In genomic region chr14:92794547-92794941, GRCh38 we compare ENCODE assay signal across 8 cellular contexts. TPM values are rescaled to one million over a fixed set of nuclear protein-coding genes. Genes with fewer than 3 reads are reported as not detected.
DNase-seq lines count a peak whose midpoint lies in the region; ATAC-seq and TF ChIP-seq lines count a peak whose summit lies in the region.

No MANE protein-coding gene starts in this region.

- peaks cover 6% of the 10 kb centered on the region for H3K36me3 ChIP-seq in Panc1 (ENCODE audit: control insufficient read depth, insufficient read depth, low read length)

- peak overlapping the region; percentile 98 for H3K4me3 Mint-ChIP-seq in activated CD4-positive, alpha-beta T cell treated with anti-CD3 and anti-CD28 coated beads, Interleukin-2, amount 10 ng/mL, durations not matched to agents 24 days and 14 days

- in situ Hi-C loops in Panc1 (cut with HindIII; ENCODE audit: low pct_unique_long_range_greater_than_20kb, low sequenced_read_pairs), result no loop called here

- peak overlapping the region; percentile 78 to 96 for H3K4me3 ChIP-seq in Panc1 (ENCODE audit: low read depth in 2 of 2, low read length in 2 of 2)
- H3K4me3 ChIP-seq in dorsolateral prefrontal cortex, result peak overlapping the region; percentile 77 to 100 (median 94)
- peak overlapping the region; percentile 90 for H3K4me3 ChIP-seq in mononuclear cell (ENCODE audit: low read length)

- H3K9me3 ChIP-seq in Panc1 (ENCODE audit: control insufficient read depth, insufficient read depth, low read depth, low read length), result no peaks in the 10 kb centered on the region
- H3K9me3 ChIP-seq in mononuclear cell (ENCODE audit: low read depth, low read length), result peaks cover 10% of the 10 kb centered on the region

- peaks cover 16% of the 10 kb centered on the region for H3K9me3 Mint-ChIP-seq in activated CD4-positive, alpha-beta T cell treated with anti-CD3 and anti-CD28 coated beads, Interleukin-2, amount 10 ng/mL, durations not matched to agents 24 days and 14 days

- CTCF ChIA-PET in Panc1 (lab: Charles Lee), result no interaction called here

- peaks cover 20% of the 10 kb centered on the region for H3K4me1 Mint-ChIP-seq in activated CD4-positive, alpha-beta T cell treated with anti-CD3 and anti-CD28 coated beads, Interleukin-2, amount 10 ng/mL, durations not matched to agents 24 days and 14 days

- no TSS peak for BruUV-seq in Panc1 (replicated peaks; lab: Mats Ljungman, UMichigan)

- TF ChIP-seq CTCF in Panc1 (IDR thresholded peaks at IDR 0.05), result no peak
- TF ChIP-seq CTCF in dorsolateral prefrontal cortex (IDR thresholded peaks at IDR 0.05 in 54 of 56, conservative IDR thresholded peaks at IDR 0.05 in 2 of 56; ENCODE audit: low read depth in 1 of 56, partially characterized antibody in 56 of 56), result no peak

- DNase-seq in activated CD4-positive, alpha-beta T cell treated with anti-CD3 and anti-CD28 coated beads, Interleukin-2, amount 10 ng/mL, durations not matched to agents 24 days and 14 days, result peak; percentile 65
- no peak for DNase-seq in activated CD4-positive, alpha-beta T cell treated with anti-CD3 and anti-CD28 coated beads, Interleukin-2, amount 50 U/mL, for 1 hour
- DNase-seq in Panc1 (ENCODE audit: low read depth, low spot score) (no peak), dorsolateral prefrontal cortex (no peak), NCI-H345 (lab: John Stamatoyannopoulos, UW) (no peak)

- H3K4me1 ChIP-seq in Panc1 (ENCODE audit: control insufficient read depth, insufficient read depth, low read length) (peaks cover 6% of the 10 kb centered on the region), mononuclear cell (ENCODE audit: insufficient read depth, low read length) (peaks cover 24% of the 10 kb centered on the region)

- no peaks in the 10 kb centered on the region for H3K27me3 ChIP-seq in Panc1 (ENCODE audit: control insufficient read depth, insufficient read depth, low read length)
- H3K27me3 ChIP-seq in dorsolateral prefrontal cortex, result no peaks in the 10 kb centered on the region
- no peaks in the 10 kb centered on the region for H3K27me3 ChIP-seq in mononuclear cell (ENCODE audit: insufficient read depth, low read length)

- ATAC-seq in Panc1, result no peak
- ATAC-seq in GM19395 (IDR thresholded peaks at IDR 0.05; ENCODE audit: unreplicated experiment), result no peak
- no peak for ATAC-seq in HG03097 (IDR thresholded peaks at IDR 0.05; ENCODE audit: low FRiP score, unreplicated experiment)

- H3K27ac Mint-ChIP-seq in activated CD4-positive, alpha-beta T cell treated with anti-CD3 and anti-CD28 coated beads, Interleukin-2, amount 10 ng/mL, durations not matched to agents 24 days and 14 days, result peak overlapping the region; percentile 92

- H3K27ac ChIP-seq in Panc1 (ENCODE audit: low read length), result peak overlapping the region; percentile 82
- peak overlapping the region in 57 of 59 donors; percentile 29 to 94 (median 83) for H3K27ac ChIP-seq in dorsolateral prefrontal cortex

- H3K36me3 Mint-ChIP-seq in activated CD4-positive, alpha-beta T cell treated with anti-CD3 and anti-CD28 coated beads, Interleukin-2, amount 10 ng/mL, durations not matched to agents 24 days and 14 days (ENCODE audit: low read depth), result peaks cover 23% of the 10 kb centered on the region

- peaks cover 6% of the 10 kb centered on the region for H3K27me3 Mint-ChIP-seq in activated CD4-positive, alpha-beta T cell treated with anti-CD3 and anti-CD28 coated beads, Interleukin-2, amount 10 ng/mL, durations not matched to agents 24 days and 14 days

- POLR2A ChIA-PET in Panc1 (lab: Charles Lee), result no interaction called here

- intact Hi-C loops in activated CD4-positive, alpha-beta T cell treated with anti-CD3 and anti-CD28 coated beads, Interleukin-2, amount 10 ng/mL, durations not matched to agents 24 days and 14 days (cut with micrococcal nuclease), result loop anchor here (2.0 to 5.0 kb wide), 3 partner anchors 232 to 687 kb away; partner anchors contain the start of genes ATXN3, GON7 and UBR7
- intact Hi-C loops in Panc1 (cut with micrococcal nuclease; ENCODE audit: unreplicated experiment), result no loop called here
- intact Hi-C loops in dorsolateral prefrontal cortex (cut with DNase I), result loop anchor here (5.0 to 10.0 kb wide), 4 partner anchors 390 to 690 kb away; partner anchors contain the start of genes ATXN3 (in 1 of the 2), CPSF2 (in 1 of the 2), GON7 (in 1 of the 2) and LYSET (in 1 of the 2)

RNA-seq across cellular contexts. Expression of gene GOLGA5, which starts 0.4 kb away (rescaled TPM):
- 20.1 and 20.8 TPM in 2 replicates for total RNA-seq in activated CD4-positive, alpha-beta T cell treated with anti-CD3 and anti-CD28 coated beads, Interleukin-2, amount 10 ng/mL, durations not matched to agents 24 days and 14 days
- total RNA-seq in Panc1 (2021; ENCODE audit: unreplicated experiment) (22.3 TPM), dorsolateral prefrontal cortex (10 to 100 TPM; 20.5 to 37.1 (median 26.5) TPM), mononuclear cell (11.1 TPM)
- 13.9 TPM for polyA plus RNA-seq in Panc1 (2012; ENCODE audit: insufficient read length)

RNA-seq across cellular contexts. Expression of gene LGMN, which starts 46.1 kb away (rescaled TPM):
- total RNA-seq in activated CD4-positive, alpha-beta T cell treated with anti-CD3 and anti-CD28 coated beads, Interleukin-2, amount 10 ng/mL, durations not matched to agents 24 days and 14 days, result 1.4 and 2.1 TPM in 2 replicates
- total RNA-seq in Panc1 (2021; ENCODE audit: unreplicated experiment) (37.2 TPM), dorsolateral prefrontal cortex (10 to 100 TPM; 34.8 to 93.8 (median 64.1) TPM), mononuclear cell (8.4 TPM)
- 77.8 TPM for polyA plus RNA-seq in Panc1 (2012; ENCODE audit: insufficient read length)
